ENCODE assay signal across 3 cellular contexts in the genomic region with DNA sequence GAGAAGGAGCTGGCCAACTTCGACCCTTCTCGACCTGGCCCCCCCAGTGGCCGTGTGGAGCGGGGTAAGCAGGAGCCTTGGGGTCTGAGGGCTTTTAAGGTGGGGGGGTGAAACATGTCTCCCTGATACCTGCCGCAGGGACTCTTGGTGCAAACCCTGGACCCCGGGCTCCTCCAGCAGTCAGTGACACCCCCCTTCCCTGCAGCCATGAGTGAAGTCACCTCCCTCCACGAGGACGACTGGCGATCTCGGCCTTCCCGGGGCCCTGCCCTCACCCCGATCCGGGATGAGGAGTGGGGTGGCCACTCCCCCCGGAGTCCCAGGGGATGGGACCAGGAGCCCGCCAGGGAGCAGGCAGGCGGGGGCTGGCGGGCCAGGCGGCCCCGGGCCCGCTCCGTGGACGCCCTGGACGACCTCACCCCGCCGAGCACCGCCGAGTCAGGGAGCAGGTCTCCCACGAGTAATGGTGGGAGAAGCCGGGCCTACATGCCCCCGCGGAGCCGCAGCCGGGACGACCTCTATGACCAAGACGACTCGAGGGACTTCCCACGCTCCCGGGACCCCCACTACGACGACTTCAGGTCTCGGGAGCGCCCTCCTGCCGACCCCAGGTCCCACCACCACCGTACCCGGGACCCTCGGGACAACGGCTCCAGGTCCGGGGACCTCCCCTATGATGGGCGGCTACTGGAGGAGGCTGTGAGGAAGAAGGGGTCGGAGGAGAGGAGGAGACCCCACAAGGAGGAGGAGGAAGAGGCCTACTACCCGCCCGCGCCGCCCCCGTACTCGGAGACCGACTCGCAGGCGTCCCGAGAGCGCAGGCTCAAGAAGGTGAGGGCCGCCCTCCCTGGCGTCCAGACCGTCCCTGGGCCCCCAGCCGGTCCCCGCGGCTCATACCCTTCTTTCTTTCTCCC.
A peak's percentile ranks its signal among the peaks of the same experiment; 100 is the strongest.
TF ChIP-seq lines count a peak whose summit lies in the region.

No MANE protein-coding gene starts in this region.

TF ChIP-seq in A549, 52 proteins besides CTCF, POLR2A, EP300 and RAD21:
- TF ChIP-seq NPAS2 (CRISPR knock-in tag; IDR thresholded peaks at IDR 0.05; ENCODE audit: borderline replicate concordance) (no peak), PBX3 (IDR thresholded peaks at IDR 0.05) (peak; percentile 66), TFCP2L1 (CRISPR knock-in tag; IDR thresholded peaks at IDR 0.05) (0 out of 2 replicates have a peak, but pooled peaks have one; percentile 41), CHD2 (IDR thresholded peaks at IDR 0.05; ENCODE audit: low read length, partially characterized antibody) (no peak), NR3C1 (IDR thresholded peaks at IDR 0.05) (no peak), GATA3 (IDR thresholded peaks at IDR 0.05; ENCODE audit: borderline replicate concordance) (0 out of 2 replicates have a peak, but pooled peaks have one; percentile 4), RARB (CRISPR knock-in tag; IDR thresholded peaks at IDR 0.05) (no peak), RNF2 (IDR thresholded peaks at IDR 0.05; ENCODE audit: borderline replicate concordance, low read depth) (0 out of 2 replicates have a peak, but pooled peaks have one; percentile 10)
- TF ChIP-seq, protein P1, sequence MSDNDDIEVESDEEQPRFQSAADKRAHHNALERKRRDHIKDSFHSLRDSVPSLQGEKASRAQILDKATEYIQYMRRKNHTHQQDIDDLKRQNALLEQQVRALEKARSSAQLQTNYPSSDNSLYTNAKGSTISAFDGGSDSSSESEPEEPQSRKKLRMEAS (IDR thresholded peaks at IDR 0.05) = peak; percentile 30

TF ChIP-seq in GM23338, 12 proteins besides CTCF, POLR2A, EP300 and RAD21:
- TF ChIP-seq NANOG (IDR thresholded peaks at IDR 0.05; ENCODE audit: borderline replicate concordance) (no peak), STAT1 (IDR thresholded peaks at IDR 0.05; ENCODE audit: unreplicated experiment) (no peak), EZH2 (IDR thresholded peaks at IDR 0.05; ENCODE audit: low read depth, unreplicated experiment) (no peak), ZNF331 (CRISPR knock-in tag; IDR thresholded peaks at IDR 0.05; ENCODE audit: low read depth) (no peak), ZNF114 (CRISPR knock-in tag; IDR thresholded peaks at IDR 0.05) (no peak)

TF ChIP-seq in liver, 16 proteins besides CTCF, POLR2A, EP300 and RAD21 (continued from another document):
- TF ChIP-seq, protein P1 (IDR thresholded peaks at IDR 0.05) = no peak
- no peak for TF ChIP-seq YY1 (IDR thresholded peaks at IDR 0.05)
- TF ChIP-seq FOXA1 (IDR thresholded peaks at IDR 0.05) = no peak
- TF ChIP-seq RXRA (IDR thresholded peaks at IDR 0.05) = no peak
- TF ChIP-seq HNF4G (IDR thresholded peaks at IDR 0.05) = no peak
